ENCODE assay signal across 8 cellular contexts in the genomic region with DNA sequence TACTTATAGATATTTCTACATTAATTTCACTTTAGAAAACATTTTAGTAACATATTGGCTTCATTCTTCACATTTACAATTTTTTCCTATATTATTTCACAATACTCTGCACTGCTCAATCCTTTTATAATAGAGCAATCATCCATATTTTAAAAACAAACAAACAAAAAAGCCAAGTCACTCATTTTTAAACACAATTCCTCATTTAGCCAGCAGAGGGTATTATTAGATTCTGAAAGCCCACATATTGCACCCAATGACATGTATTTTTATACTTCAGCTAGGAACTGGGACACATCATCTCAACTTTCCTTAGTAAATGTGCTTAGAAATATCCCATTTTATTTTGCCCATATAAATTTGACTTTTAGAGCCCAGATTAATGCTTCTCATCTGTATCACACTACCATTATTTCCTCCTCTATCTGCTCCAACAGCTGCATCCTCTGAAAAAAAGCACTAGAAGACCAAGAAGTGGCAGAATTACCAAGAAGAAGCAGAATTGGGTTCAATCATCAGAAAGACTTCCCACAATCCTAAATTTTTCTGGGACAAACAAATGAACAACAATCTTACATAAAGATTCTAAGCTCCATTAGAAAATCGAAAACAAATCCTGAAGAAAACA. TPM values are rescaled to one million over a fixed set of nuclear protein-coding genes. Genes with fewer than 3 reads are reported as not detected.
DNase-seq lines count a peak whose midpoint lies in the region; ATAC-seq lines count a peak whose summit lies in the region.

No MANE protein-coding gene starts in this region.

- peak in 2 of 3 experiments; percentile 6 to 59 for DNase-seq in NCI-H1417 (lab: John Stamatoyannopoulos, UW)
- DNase-seq in NCI-H1417 treated with DMSO at 0.1 percent for 48 hours (lab: John Stamatoyannopoulos, UW): no peak
- peak; percentile 18 for DNase-seq in MV-4-11 (lab: John Stamatoyannopoulos, UW)
- DNase-seq in cerebellum (ENCODE audit: low spot score): peak; percentile 32
- DNase-seq in medulla oblongata (ENCODE audit: extremely low spot score): peak; percentile 86
- no peak for DNase-seq in NCI-H1436 (lab: John Stamatoyannopoulos, UW)

- no peak for ATAC-seq in HG03457 (IDR thresholded peaks at IDR 0.05; ENCODE audit: unreplicated experiment)
- no peak for ATAC-seq in GM21737 (IDR thresholded peaks at IDR 0.05; ENCODE audit: unreplicated experiment)

RNA-seq across cellular contexts. Expression of a gene that starts 29.5 kb away (rescaled TPM):
- 24.9 TPM for total RNA-seq in cerebellum

Comparison
In these comparisons a context has a peak if more than half of its experiments do, and no peak if none do; other contexts are left out.
1. DNase-seq: peak in NCI-H1417 (2 of 3), MV-4-11 (single experiment), cerebellum (single experiment) and medulla oblongata (single experiment); none in NCI-H1417 treated with DMSO at 0.1 percent for 48 hours (single experiment) and NCI-H1436 (single experiment).